1 cellular context compared by ENCODE assay signal in the genomic region with DNA sequence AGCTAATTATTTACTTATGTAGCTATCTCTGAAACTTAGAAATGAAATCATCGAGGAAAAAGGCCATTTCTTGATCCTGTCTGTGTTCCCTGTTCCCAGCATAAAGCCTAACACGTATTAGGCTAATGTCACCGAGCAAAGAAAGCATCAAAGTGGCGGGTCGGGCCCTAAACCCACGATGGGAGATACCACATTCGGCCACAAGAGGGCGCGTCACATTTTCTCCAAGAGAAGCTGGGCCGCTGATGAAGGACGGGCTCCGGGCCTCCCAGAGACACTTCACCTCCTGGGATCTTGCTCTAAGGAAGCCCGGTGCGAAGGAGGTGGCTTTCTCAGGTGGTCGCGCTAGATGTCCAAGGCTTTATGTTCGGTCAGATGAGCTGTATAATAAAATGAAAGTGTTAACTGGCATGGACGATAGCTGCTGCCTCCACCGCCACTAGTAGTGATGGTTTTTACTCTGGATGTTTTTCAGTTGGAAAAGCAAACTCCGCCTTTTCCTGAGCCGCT.
TF ChIP-seq lines count a peak whose summit lies in the region.

No MANE protein-coding gene starts in this region.

TF ChIP-seq in HepG2, 621 proteins besides CTCF, POLR2A, EP300 and RAD21 (continues in another document):
- TF ChIP-seq, protein P1, sequence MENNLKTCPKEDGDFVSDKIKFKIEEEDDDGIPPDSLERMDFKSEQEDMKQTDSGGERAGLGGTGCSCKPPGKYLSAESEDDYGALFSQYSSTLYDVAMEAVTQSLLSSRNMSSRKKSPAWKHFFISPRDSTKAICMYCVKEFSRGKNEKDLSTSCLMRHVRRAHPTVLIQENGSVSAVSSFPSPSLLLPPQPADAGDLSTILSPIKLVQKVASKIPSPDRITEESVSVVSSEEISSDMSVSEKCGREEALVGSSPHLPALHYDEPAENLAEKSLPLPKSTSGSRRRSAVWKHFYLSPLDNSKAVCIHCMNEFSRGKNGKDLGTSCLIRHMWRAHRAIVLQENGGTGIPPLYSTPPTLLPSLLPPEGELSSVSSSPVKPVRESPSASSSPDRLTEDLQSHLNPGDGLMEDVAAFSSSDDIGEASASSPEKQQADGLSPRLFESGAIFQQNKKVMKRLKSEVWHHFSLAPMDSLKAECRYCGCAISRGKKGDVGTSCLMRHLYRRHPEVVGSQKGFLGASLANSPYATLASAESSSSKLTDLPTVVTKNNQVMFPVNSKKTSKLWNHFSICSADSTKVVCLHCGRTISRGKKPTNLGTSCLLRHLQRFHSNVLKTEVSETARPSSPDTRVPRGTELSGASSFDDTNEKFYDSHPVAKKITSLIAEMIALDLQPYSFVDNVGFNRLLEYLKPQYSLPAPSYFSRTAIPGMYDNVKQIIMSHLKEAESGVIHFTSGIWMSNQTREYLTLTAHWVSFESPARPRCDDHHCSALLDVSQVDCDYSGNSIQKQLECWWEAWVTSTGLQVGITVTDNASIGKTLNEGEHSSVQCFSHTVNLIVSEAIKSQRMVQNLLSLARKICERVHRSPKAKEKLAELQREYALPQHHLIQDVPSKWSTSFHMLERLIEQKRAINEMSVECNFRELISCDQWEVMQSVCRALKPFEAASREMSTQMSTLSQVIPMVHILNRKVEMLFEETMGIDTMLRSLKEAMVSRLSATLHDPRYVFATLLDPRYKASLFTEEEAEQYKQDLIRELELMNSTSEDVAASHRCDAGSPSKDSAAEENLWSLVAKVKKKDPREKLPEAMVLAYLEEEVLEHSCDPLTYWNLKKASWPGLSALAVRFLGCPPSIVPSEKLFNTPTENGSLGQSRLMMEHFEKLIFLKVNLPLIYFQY (CRISPR knock-in tag; IDR thresholded peaks at IDR 0.05; ENCODE audit: borderline replicate concordance) = peak; percentile 94
- TF ChIP-seq AHR (CRISPR knock-in tag; IDR thresholded peaks at IDR 0.05) = no peak
- no peak for TF ChIP-seq ZNF629 (CRISPR knock-in tag; conservative IDR thresholded peaks at IDR 0.05)
- TF ChIP-seq, protein P2, sequence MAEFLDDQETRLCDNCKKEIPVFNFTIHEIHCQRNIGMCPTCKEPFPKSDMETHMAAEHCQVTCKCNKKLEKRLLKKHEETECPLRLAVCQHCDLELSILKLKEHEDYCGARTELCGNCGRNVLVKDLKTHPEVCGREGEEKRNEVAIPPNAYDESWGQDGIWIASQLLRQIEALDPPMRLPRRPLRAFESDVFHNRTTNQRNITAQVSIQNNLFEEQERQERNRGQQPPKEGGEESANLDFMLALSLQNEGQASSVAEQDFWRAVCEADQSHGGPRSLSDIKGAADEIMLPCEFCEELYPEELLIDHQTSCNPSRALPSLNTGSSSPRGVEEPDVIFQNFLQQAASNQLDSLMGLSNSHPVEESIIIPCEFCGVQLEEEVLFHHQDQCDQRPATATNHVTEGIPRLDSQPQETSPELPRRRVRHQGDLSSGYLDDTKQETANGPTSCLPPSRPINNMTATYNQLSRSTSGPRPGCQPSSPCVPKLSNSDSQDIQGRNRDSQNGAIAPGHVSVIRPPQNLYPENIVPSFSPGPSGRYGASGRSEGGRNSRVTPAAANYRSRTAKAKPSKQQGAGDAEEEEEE (CRISPR knock-in tag; IDR thresholded peaks at IDR 0.05; ENCODE audit: borderline replicate concordance) = no peak
- TF ChIP-seq, protein P3, sequence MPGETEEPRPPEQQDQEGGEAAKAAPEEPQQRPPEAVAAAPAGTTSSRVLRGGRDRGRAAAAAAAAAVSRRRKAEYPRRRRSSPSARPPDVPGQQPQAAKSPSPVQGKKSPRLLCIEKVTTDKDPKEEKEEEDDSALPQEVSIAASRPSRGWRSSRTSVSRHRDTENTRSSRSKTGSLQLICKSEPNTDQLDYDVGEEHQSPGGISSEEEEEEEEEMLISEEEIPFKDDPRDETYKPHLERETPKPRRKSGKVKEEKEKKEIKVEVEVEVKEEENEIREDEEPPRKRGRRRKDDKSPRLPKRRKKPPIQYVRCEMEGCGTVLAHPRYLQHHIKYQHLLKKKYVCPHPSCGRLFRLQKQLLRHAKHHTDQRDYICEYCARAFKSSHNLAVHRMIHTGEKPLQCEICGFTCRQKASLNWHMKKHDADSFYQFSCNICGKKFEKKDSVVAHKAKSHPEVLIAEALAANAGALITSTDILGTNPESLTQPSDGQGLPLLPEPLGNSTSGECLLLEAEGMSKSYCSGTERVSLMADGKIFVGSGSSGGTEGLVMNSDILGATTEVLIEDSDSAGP (CRISPR knock-in tag; IDR thresholded peaks at IDR 0.05; ENCODE audit: borderline replicate concordance) = no peak
- TF ChIP-seq, protein P4, sequence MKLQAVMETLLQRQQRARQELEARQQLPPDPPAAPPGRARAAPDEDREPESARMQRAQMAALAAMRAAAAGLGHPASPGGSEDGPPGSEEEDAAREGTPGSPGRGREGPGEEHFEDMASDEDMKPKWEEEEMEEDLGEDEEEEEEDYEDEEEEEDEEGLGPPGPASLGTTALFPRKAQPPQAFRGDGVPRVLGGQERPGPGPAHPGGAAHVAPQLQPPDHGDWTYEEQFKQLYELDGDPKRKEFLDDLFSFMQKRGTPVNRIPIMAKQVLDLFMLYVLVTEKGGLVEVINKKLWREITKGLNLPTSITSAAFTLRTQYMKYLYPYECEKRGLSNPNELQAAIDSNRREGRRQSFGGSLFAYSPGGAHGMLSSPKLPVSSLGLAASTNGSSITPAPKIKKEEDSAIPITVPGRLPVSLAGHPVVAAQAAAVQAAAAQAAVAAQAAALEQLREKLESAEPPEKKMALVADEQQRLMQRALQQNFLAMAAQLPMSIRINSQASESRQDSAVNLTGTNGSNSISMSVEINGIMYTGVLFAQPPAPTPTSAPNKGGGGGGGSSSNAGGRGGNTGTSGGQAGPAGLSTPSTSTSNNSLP (IDR thresholded peaks at IDR 0.05; ENCODE audit: low read depth, low read length) = 0 out of 2 replicates have a peak, but pooled peaks have one; percentile 5
- peak; percentile 61; the same call in 1 of the 2 replicates for TF ChIP-seq HDAC2 (CRISPR knock-in tag; IDR thresholded peaks at IDR 0.05)
- no peak for TF ChIP-seq FOSL1 (CRISPR knock-in tag; IDR thresholded peaks at IDR 0.05; ENCODE audit: borderline replicate concordance)
- no peak for TF ChIP-seq MTF1 (CRISPR knock-in tag; IDR thresholded peaks at IDR 0.05)
- no peak for TF ChIP-seq ZNF550 (CRISPR knock-in tag; IDR thresholded peaks at IDR 0.05; ENCODE audit: borderline replicate concordance)
- no peak for TF ChIP-seq ZFY (CRISPR knock-in tag; IDR thresholded peaks at IDR 0.05)
- TF ChIP-seq, protein P5, sequence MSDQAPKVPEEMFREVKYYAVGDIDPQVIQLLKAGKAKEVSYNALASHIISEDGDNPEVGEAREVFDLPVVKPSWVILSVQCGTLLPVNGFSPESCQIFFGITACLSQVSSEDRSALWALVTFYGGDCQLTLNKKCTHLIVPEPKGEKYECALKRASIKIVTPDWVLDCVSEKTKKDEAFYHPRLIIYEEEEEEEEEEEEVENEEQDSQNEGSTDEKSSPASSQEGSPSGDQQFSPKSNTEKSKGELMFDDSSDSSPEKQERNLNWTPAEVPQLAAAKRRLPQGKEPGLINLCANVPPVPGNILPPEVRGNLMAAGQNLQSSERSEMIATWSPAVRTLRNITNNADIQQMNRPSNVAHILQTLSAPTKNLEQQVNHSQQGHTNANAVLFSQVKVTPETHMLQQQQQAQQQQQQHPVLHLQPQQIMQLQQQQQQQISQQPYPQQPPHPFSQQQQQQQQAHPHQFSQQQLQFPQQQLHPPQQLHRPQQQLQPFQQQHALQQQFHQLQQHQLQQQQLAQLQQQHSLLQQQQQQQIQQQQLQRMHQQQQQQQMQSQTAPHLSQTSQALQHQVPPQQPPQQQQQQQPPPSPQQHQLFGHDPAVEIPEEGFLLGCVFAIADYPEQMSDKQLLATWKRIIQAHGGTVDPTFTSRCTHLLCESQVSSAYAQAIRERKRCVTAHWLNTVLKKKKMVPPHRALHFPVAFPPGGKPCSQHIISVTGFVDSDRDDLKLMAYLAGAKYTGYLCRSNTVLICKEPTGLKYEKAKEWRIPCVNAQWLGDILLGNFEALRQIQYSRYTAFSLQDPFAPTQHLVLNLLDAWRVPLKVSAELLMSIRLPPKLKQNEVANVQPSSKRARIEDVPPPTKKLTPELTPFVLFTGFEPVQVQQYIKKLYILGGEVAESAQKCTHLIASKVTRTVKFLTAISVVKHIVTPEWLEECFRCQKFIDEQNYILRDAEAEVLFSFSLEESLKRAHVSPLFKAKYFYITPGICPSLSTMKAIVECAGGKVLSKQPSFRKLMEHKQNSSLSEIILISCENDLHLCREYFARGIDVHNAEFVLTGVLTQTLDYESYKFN (CRISPR knock-in tag; conservative IDR thresholded peaks at IDR 0.05) = no peak
- no peak for TF ChIP-seq SCMH1 (CRISPR knock-in tag; IDR thresholded peaks at IDR 0.05; ENCODE audit: borderline replicate concordance)
- no peak for TF ChIP-seq ZNF30 (CRISPR knock-in tag; IDR thresholded peaks at IDR 0.05)
- TF ChIP-seq KDM6A (CRISPR knock-in tag; IDR thresholded peaks at IDR 0.05; ENCODE audit: low read depth) = no peak
- TF ChIP-seq ZNF709 (CRISPR knock-in tag; IDR thresholded peaks at IDR 0.05) = no peak
- TF ChIP-seq ZNF746 (CRISPR knock-in tag; IDR thresholded peaks at IDR 0.05) = no peak
- TF ChIP-seq MED8 (CRISPR knock-in tag; IDR thresholded peaks at IDR 0.05; ENCODE audit: insufficient replicate concordance) = no peak
- TF ChIP-seq, protein P6, sequence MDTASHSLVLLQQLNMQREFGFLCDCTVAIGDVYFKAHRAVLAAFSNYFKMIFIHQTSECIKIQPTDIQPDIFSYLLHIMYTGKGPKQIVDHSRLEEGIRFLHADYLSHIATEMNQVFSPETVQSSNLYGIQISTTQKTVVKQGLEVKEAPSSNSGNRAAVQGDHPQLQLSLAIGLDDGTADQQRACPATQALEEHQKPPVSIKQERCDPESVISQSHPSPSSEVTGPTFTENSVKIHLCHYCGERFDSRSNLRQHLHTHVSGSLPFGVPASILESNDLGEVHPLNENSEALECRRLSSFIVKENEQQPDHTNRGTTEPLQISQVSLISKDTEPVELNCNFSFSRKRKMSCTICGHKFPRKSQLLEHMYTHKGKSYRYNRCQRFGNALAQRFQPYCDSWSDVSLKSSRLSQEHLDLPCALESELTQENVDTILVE (CRISPR knock-in tag; IDR thresholded peaks at IDR 0.05) = 0 out of 2 replicates have a peak, but pooled peaks have one; percentile 10
- TF ChIP-seq, protein P7, sequence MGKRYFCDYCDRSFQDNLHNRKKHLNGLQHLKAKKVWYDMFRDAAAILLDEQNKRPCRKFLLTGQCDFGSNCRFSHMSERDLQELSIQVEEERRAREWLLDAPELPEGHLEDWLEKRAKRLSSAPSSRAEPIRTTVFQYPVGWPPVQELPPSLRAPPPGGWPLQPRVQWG (CRISPR knock-in tag; IDR thresholded peaks at IDR 0.05; ENCODE audit: borderline replicate concordance, low read depth) = no peak
- TF ChIP-seq, protein P8, sequence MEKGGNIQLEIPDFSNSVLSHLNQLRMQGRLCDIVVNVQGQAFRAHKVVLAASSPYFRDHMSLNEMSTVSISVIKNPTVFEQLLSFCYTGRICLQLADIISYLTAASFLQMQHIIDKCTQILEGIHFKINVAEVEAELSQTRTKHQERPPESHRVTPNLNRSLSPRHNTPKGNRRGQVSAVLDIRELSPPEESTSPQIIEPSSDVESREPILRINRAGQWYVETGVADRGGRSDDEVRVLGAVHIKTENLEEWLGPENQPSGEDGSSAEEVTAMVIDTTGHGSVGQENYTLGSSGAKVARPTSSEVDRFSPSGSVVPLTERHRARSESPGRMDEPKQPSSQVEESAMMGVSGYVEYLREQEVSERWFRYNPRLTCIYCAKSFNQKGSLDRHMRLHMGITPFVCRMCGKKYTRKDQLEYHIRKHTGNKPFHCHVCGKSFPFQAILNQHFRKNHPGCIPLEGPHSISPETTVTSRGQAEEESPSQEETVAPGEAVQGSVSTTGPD (CRISPR knock-in tag; IDR thresholded peaks at IDR 0.05) = no peak
- TF ChIP-seq, protein P9, sequence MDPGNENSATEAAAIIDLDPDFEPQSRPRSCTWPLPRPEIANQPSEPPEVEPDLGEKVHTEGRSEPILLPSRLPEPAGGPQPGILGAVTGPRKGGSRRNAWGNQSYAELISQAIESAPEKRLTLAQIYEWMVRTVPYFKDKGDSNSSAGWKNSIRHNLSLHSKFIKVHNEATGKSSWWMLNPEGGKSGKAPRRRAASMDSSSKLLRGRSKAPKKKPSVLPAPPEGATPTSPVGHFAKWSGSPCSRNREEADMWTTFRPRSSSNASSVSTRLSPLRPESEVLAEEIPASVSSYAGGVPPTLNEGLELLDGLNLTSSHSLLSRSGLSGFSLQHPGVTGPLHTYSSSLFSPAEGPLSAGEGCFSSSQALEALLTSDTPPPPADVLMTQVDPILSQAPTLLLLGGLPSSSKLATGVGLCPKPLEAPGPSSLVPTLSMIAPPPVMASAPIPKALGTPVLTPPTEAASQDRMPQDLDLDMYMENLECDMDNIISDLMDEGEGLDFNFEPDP (CRISPR knock-in tag; conservative IDR thresholded peaks at IDR 0.05) = 0 out of 2 replicates have a peak, but pooled peaks have one; percentile 89
- TF ChIP-seq SAP130 (CRISPR knock-in tag; IDR thresholded peaks at IDR 0.05; ENCODE audit: low read depth) = peak; percentile 61
- TF ChIP-seq SP4 (CRISPR knock-in tag; IDR thresholded peaks at IDR 0.05) = peak; percentile 49; the same call in 1 of the 2 replicates
- TF ChIP-seq ZNF83 (CRISPR knock-in tag; IDR thresholded peaks at IDR 0.05; ENCODE audit: borderline replicate concordance) = no peak
- TF ChIP-seq, protein P10, sequence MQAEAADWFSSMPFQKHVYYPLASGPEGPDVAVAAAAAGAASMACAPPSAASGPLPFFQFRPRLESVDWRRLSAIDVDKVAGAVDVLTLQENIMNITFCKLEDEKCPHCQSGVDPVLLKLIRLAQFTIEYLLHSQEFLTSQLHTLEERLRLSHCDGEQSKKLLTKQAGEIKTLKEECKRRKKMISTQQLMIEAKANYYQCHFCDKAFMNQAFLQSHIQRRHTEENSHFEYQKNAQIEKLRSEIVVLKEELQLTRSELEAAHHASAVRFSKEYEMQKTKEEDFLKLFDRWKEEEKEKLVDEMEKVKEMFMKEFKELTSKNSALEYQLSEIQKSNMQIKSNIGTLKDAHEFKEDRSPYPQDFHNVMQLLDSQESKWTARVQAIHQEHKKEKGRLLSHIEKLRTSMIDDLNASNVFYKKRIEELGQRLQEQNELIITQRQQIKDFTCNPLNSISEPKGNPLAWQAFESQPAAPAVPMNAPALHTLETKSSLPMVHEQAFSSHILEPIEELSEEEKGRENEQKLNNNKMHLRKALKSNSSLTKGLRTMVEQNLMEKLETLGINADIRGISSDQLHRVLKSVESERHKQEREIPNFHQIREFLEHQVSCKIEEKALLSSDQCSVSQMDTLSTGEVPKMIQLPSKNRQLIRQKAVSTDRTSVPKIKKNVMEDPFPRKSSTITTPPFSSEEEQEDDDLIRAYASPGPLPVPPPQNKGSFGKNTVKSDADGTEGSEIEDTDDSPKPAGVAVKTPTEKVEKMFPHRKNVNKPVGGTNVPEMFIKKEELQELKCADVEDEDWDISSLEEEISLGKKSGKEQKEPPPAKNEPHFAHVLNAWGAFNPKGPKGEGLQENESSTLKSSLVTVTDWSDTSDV (CRISPR knock-in tag; IDR thresholded peaks at IDR 0.05) = no peak
- TF ChIP-seq SRSF1 (optimal IDR thresholded peaks at IDR 0.05; ENCODE audit: low read depth, low read length) = no peak
- no peak for TF ChIP-seq CEBPB (IDR thresholded peaks at IDR 0.05; ENCODE audit: borderline replicate concordance, low read depth, low read length)
- no peak for TF ChIP-seq KDM2A (CRISPR knock-in tag; IDR thresholded peaks at IDR 0.05; ENCODE audit: borderline replicate concordance, low read depth)
- no peak for TF ChIP-seq ZFP36L2 (CRISPR knock-in tag; IDR thresholded peaks at IDR 0.05)
- TF ChIP-seq IKZF1 (IDR thresholded peaks at IDR 0.05) = no peak
- no peak for TF ChIP-seq ZNF792 (CRISPR knock-in tag; IDR thresholded peaks at IDR 0.05)
- 0 out of 2 replicates have a peak, but pooled peaks have one; percentile 64 for TF ChIP-seq SSRP1 (CRISPR knock-in tag; IDR thresholded peaks at IDR 0.05)
- TF ChIP-seq ZNF577 (CRISPR knock-in tag; IDR thresholded peaks at IDR 0.05; ENCODE audit: borderline replicate concordance, low read depth) = no peak
- TF ChIP-seq TBX3 (IDR thresholded peaks at IDR 0.05; ENCODE audit: borderline replicate concordance) = no peak
- no peak for TF ChIP-seq ZNF460 (CRISPR knock-in tag; IDR thresholded peaks at IDR 0.05; ENCODE audit: borderline replicate concordance)
- no peak for TF ChIP-seq ZNF251 (CRISPR knock-in tag; IDR thresholded peaks at IDR 0.05)
